8 cellular contexts compared by ENCODE assay signal in the genomic region with DNA sequence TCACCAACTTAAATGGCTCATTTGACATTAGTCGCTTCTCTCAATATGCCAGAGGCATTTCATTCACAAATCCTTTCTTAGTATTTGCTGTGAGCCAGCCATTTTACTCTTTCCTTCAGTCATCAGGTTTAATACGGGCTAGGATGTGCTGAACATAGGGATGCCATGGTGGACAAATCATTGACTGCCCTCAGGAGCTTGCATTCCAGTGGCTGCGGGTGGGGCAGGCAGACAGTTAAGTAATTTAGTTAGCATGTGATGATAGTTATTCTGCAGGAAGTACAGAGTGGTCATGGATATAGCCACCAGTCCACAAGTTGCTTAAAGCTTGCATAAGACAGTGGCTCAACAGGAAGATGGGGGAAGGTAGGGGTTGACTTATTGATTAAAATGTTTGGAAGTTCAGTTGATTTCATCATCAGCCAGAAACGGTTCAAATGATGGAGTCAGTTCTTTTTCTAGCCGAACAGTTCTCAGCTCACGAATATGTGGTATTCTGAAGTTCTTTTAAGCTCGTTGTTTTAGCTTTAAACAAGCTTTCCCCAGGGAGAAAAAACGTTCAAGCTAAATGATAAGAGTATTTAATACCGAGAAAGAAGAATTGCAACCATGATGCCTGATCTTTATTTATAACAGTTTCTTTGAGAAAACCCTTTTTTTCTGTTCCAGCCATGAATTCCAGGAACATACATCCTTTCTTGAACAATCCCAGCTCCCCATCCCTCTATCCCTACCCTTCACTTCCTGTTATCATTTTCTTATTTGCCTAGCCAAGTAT. TPM values are rescaled to one million over a fixed set of nuclear protein-coding genes. Genes with fewer than 3 reads are reported as not detected.
DNase-seq lines count a peak whose midpoint lies in the region; ATAC-seq and TF ChIP-seq lines count a peak whose summit lies in the region.

No MANE protein-coding gene starts in this region.

- intact Hi-C loops in activated CD8-positive, alpha-beta T cell treated with anti-CD3 and anti-CD28 coated beads for 36 hours (cut with micrococcal nuclease) = no loop called here

- peaks cover 4% of the 10 kb centered on the region for H3K4me1 Mint-ChIP-seq in activated naive CD4-positive, alpha-beta T cell treated with anti-CD3 and anti-CD28 coated beads, Interleukin-2, amount 50 U/mL, for 24 hours
- H3K4me1 Mint-ChIP-seq in activated CD8-positive, alpha-beta T cell treated with anti-CD3 and anti-CD28 coated beads for 36 hours (ENCODE audit: low read depth) = peaks cover 8% of the 10 kb centered on the region
- H3K4me1 Mint-ChIP-seq in stimulated activated effector memory CD8-positive, alpha-beta T cell treated with anti-CD3 and anti-CD28 coated beads, Interleukin-12 subunit alpha, Interleukin-12 subunit beta, amount 100 ng/mL, for 72 hours = no peaks in the 10 kb centered on the region

- H3K4me3 Mint-ChIP-seq in activated naive CD4-positive, alpha-beta T cell treated with anti-CD3 and anti-CD28 coated beads, Interleukin-2, amount 50 U/mL, for 24 hours = peak overlapping the region; percentile 75
- peak overlapping the region; percentile 65 for H3K4me3 Mint-ChIP-seq in activated CD8-positive, alpha-beta T cell treated with anti-CD3 and anti-CD28 coated beads for 36 hours
- H3K4me3 Mint-ChIP-seq in stimulated activated effector memory CD8-positive, alpha-beta T cell treated with anti-CD3 and anti-CD28 coated beads, Interleukin-12 subunit alpha, Interleukin-12 subunit beta, amount 100 ng/mL, for 72 hours = peak overlapping the region; percentile 81

- H3K27ac Mint-ChIP-seq in activated naive CD4-positive, alpha-beta T cell treated with anti-CD3 and anti-CD28 coated beads, Interleukin-2, amount 50 U/mL, for 24 hours = no peak overlapping the region
- no peak overlapping the region for H3K27ac Mint-ChIP-seq in activated CD8-positive, alpha-beta T cell treated with anti-CD3 and anti-CD28 coated beads for 36 hours
- H3K27ac Mint-ChIP-seq in stimulated activated effector memory CD8-positive, alpha-beta T cell treated with anti-CD3 and anti-CD28 coated beads, Interleukin-12 subunit alpha, Interleukin-12 subunit beta, amount 100 ng/mL, for 72 hours = no peak overlapping the region

- peaks cover 33% of the 10 kb centered on the region for H3K27me3 Mint-ChIP-seq in activated naive CD4-positive, alpha-beta T cell treated with anti-CD3 and anti-CD28 coated beads, Interleukin-2, amount 50 U/mL, for 24 hours
- peaks cover 36% of the 10 kb centered on the region for H3K27me3 Mint-ChIP-seq in activated CD8-positive, alpha-beta T cell treated with anti-CD3 and anti-CD28 coated beads for 36 hours

- CTCF ChIA-PET in activated CD8-positive, alpha-beta T cell treated with anti-CD3 and anti-CD28 coated beads for 36 hours (lab: Charles Lee) = interaction anchor here (0.7 kb wide), 1 partner anchor 168 kb away, joined by 3 read pairs; no protein-coding TSS in a partner anchor

- no peak for DNase-seq in activated naive CD4-positive, alpha-beta T cell treated with Interleukin-2 at 50 U/mL for 16 hours
- no peak for DNase-seq in activated CD8-positive, alpha-beta T cell treated with anti-CD3 and anti-CD28 coated beads for 36 hours
- DNase-seq in hippocampal formation (lab: John Stamatoyannopoulos, UW) (peak; percentile 47 to 60), NCI-H2029 (lab: John Stamatoyannopoulos, UW) (no peak), NCI-H1105 (lab: John Stamatoyannopoulos, UW) (no peak), cortex of kidney (lab: John Stamatoyannopoulos, UW) (no peak)
- no peak for DNase-seq in stimulated activated effector memory CD8-positive, alpha-beta T cell treated with anti-CD3 and anti-CD28 coated beads, Interleukin-12 subunit alpha, Interleukin-12 subunit beta, amount 100 ng/mL, for 72 hours (ENCODE audit: low spot score in 2 of 2)

- TF ChIP-seq CTCF in activated CD8-positive, alpha-beta T cell treated with anti-CD3 and anti-CD28 coated beads for 36 hours (IDR thresholded peaks at IDR 0.05) = no peak

- no peaks in the 10 kb centered on the region for H3K36me3 Mint-ChIP-seq in activated naive CD4-positive, alpha-beta T cell treated with anti-CD3 and anti-CD28 coated beads, Interleukin-2, amount 50 U/mL, for 24 hours
- peaks cover 4% of the 10 kb centered on the region for H3K36me3 Mint-ChIP-seq in activated CD8-positive, alpha-beta T cell treated with anti-CD3 and anti-CD28 coated beads for 36 hours (ENCODE audit: low read depth)
- no peaks in the 10 kb centered on the region for H3K36me3 Mint-ChIP-seq in stimulated activated effector memory CD8-positive, alpha-beta T cell treated with anti-CD3 and anti-CD28 coated beads, Interleukin-12 subunit alpha, Interleukin-12 subunit beta, amount 100 ng/mL, for 72 hours

- no peaks in the 10 kb centered on the region for H3K9me3 Mint-ChIP-seq in activated naive CD4-positive, alpha-beta T cell treated with anti-CD3 and anti-CD28 coated beads, Interleukin-2, amount 50 U/mL, for 24 hours
- H3K9me3 Mint-ChIP-seq in activated CD8-positive, alpha-beta T cell treated with anti-CD3 and anti-CD28 coated beads for 36 hours = no peaks in the 10 kb centered on the region
- H3K9me3 Mint-ChIP-seq in stimulated activated effector memory CD8-positive, alpha-beta T cell treated with anti-CD3 and anti-CD28 coated beads, Interleukin-12 subunit alpha, Interleukin-12 subunit beta, amount 100 ng/mL, for 72 hours = no peaks in the 10 kb centered on the region

- POLR2A ChIA-PET in activated CD8-positive, alpha-beta T cell treated with anti-CD3 and anti-CD28 coated beads for 36 hours (lab: Charles Lee) = no interaction called here

- no peak for ATAC-seq in activated CD8-positive, alpha-beta T cell treated with anti-CD3 and anti-CD28 coated beads for 36 hours
- no peak for ATAC-seq in stimulated activated effector memory CD8-positive, alpha-beta T cell treated with anti-CD3 and anti-CD28 coated beads, Interleukin-12 subunit alpha, Interleukin-12 subunit beta, amount 100 ng/mL, for 72 hours

RNA-seq across cellular contexts. Expression of gene SLC22A15, which starts 1.4 kb away (rescaled TPM):
- total RNA-seq in activated CD8-positive, alpha-beta T cell treated with anti-CD3 and anti-CD28 coated beads for 36 hours = under 1 TPM; 0.07 to 0.25 TPM

Comparison
In these comparisons a context has a peak if more than half of its experiments do, and no peak if none do; other contexts are left out.
1. DNase-seq: peak in hippocampal formation (2 of 2); none in activated naive CD4-positive, alpha-beta T cell treated with Interleukin-2 at 50 U/mL for 16 hours (single experiment), activated CD8-positive, alpha-beta T cell treated with anti-CD3 and anti-CD28 coated beads for 36 hours (single experiment), stimulated activated effector memory CD8-positive, alpha-beta T cell treated with anti-CD3 and anti-CD28 coated beads, Interleukin-12 subunit alpha, Interleukin-12 subunit beta, amount 100 ng/mL, for 72 hours (0 of 2), NCI-H2029 (single experiment), NCI-H1105 (single experiment) and cortex of kidney (single experiment).
2. Peak in every context shown above with its lines, with median percentiles within 50 percentile points of each other: H3K4me3 Mint-ChIP-seq.